In the genomic region with DNA sequence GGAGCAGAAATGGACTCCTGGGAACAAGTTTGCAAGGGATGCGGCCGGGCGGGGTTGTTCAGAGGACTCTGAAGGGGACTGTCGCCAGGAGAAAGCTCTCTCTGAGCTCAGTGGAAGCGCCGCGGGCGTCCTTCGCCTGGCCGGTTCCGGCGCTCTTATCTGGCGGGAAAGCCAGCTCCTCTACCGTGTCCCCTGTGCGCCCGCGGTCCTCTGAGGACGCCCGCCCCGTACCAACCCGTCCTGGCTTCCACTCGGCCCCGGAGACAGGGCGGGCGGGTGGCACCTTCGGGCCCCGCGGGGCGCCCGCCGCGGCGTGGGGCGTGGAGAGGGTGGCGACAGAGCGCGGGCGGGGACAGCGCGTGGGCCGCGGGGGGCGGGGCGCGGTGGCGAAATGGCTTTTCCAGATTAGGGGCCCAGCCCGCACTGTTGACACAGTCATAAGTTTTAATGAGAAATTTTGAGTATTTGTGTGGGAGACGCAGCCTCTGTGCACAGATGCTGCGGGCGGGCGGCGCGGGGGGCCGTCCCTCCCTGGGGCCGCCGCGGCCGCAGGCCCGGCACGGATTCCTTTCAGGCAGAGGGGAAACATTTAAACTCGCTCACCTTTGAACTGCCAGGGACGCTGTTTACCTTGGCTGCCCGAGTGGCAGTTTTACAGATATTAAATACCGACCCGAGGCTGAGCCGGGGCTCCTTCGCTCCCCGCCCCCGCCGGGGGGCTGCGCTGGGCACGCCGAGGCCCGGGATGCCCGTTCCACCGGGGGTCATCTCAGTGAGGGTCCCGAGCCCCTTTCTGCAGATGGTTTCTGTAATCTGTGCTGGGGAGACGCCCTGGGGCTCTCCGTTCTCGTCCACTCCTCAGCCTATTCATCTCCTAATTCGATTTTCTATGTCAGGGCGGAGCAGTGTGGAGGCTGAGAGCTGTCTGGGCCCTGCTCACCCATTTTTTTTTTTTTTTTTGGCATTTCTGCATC, we compare ENCODE assay signal across 8 cellular contexts.
A peak's percentile ranks its signal among the peaks of the same experiment; 100 is the strongest.
DNase-seq lines count a peak whose midpoint lies in the region; ATAC-seq, FAIRE-seq and TF ChIP-seq lines count a peak whose summit lies in the region.

No MANE protein-coding gene starts in this region.

- RAD21 ChIA-PET in GM12878 (lab: Charles Lee; ENCODE audit: unreplicated experiment): interaction anchor here (1.1 kb wide), 1 partner anchor 70 kb away, joined by 3 read pairs; a partner anchor contains a TSS

- intact Hi-C loops in GM12878 (cut with micrococcal nuclease; ENCODE audit: unreplicated experiment): no loop called here

- H3K4me3 ChIP-seq in GM12878 (no peak overlapping the region), liver (ENCODE audit: low read depth in 1 of 3, low read length in 3 of 3) (peak overlapping the region; percentile 47 to 63 (median 60))

- no peak overlapping the region for H2AFZ ChIP-seq in GM12878 (ENCODE audit: control insufficient read depth, low read depth, low read length)

- SMC1A ChIA-PET in GM12878 (lab: Charles Lee; ENCODE audit: uncharacterized antibody, unreplicated experiment): no interaction called here

- H3K4me2 ChIP-seq in GM12878 (ENCODE audit: control insufficient read depth, insufficient read depth): 0 out of 2 replicates have a peak overlapping the region, but pooled peaks have one; percentile 30

- H3K9me3 ChIP-seq in GM12878 (replicated peaks; ENCODE audit: control insufficient read depth, insufficient read depth, low read length): no peaks in the 10 kb centered on the region; the same call in 2 of the 3 replicates
- no peaks in the 10 kb centered on the region for H3K9me3 ChIP-seq in liver (ENCODE audit: control insufficient read depth in 4 of 4, low read length in 3 of 4)

- BruUV-seq in GM12878 (replicated peaks; lab: Mats Ljungman, UMichigan): no TSS peak

- H3K27me3 ChIP-seq in GM12878 (replicated peaks in 1 of 2; ENCODE audit: control insufficient read depth in 2 of 2, insufficient read depth in 2 of 2, low read length in 1 of 2): peaks cover 13 to 23% of the 10 kb centered on the region in 2 experiments
- no peaks in the 10 kb centered on the region for H3K27me3 ChIP-seq in liver (ENCODE audit: control insufficient read depth in 4 of 4, insufficient read depth in 4 of 4, low read length in 3 of 4)

- H3K9ac ChIP-seq in GM12878 (ENCODE audit: control insufficient read depth, insufficient read depth, low read length) (no peak overlapping the region), liver (ENCODE audit: low read depth in 1 of 2, low read length in 2 of 2) (peak overlapping the region in 1 of 2 donors; percentile 53)

- no peaks in the 10 kb centered on the region for H4K20me1 ChIP-seq in GM12878 (ENCODE audit: control insufficient read depth, insufficient read depth)

- TF ChIP-seq CTCF in GM10248 (IDR thresholded peaks at IDR 0.05; ENCODE audit: control extremely low read depth, extremely low read depth, low read depth, missing control alignments) (no peak), GM12878 (IDR thresholded peaks at IDR 0.05 in 2 of 3, conservative IDR thresholded peaks at IDR 0.05 in 1 of 3; ENCODE audit: control insufficient read depth in 2 of 3, extremely low read depth in 1 of 3, insufficient read depth in 1 of 3, low read depth in 3 of 3, low read length in 3 of 3) (no peak), liver (IDR thresholded peaks at IDR 0.05; ENCODE audit: low read depth, low read length, missing input control) (no peak)

- DNase-seq in GM10248 (ENCODE audit: extremely low spot score): peak; percentile 39
- peak; percentile 62 for DNase-seq in NCI-H2227 (lab: John Stamatoyannopoulos, UW; ENCODE audit: unreplicated experiment)
- no peak for DNase-seq in GM12878 (ENCODE audit: low read depth, low spot score)
- peak; percentile 24 to 38 for DNase-seq in stimulated activated CD8-positive, alpha-beta memory T cell treated with anti-CD3 and anti-CD28 coated beads, Interleukin-15, amount 100 ng/mL, for 48 hours (ENCODE audit: low read depth in 2 of 2)
- DNase-seq in SIG-M5 treated with dmso at 0.1 percent for 504 hours (lab: John Stamatoyannopoulos, UW; ENCODE audit: unreplicated experiment): no peak

- ATAC-seq in GM12878 (no peak; the same call in none of the 3 replicates), HG02642 (IDR thresholded peaks at IDR 0.05; ENCODE audit: poor library complexity, unreplicated experiment) (no peak), GM18870 (IDR thresholded peaks at IDR 0.05; ENCODE audit: unreplicated experiment) (no peak)

- H3K36me3 ChIP-seq in GM12878 (ENCODE audit: control insufficient read depth in 2 of 2, insufficient read depth in 2 of 2, low read length in 1 of 2): no peaks in the 10 kb centered on the region
- H3K36me3 ChIP-seq in liver (ENCODE audit: control insufficient read depth in 4 of 4, insufficient read depth in 3 of 4, low read depth in 1 of 4, low read length in 3 of 4): no peaks in the 10 kb centered on the region

- TF ChIP-seq POLR2A in GM12878 (IDR thresholded peaks at IDR 0.05; ENCODE audit: low read depth, low read length): no peak

- POLR2A ChIA-PET in GM10248 (lab: Yijun Ruan, JAX): no interaction called here
- POLR2A ChIA-PET in GM12878 (lab: Charles Lee): no interaction called here

- in situ Hi-C loops in GM12878 (cut with MboI): no loop called here

- TF ChIP-seq RAD21 in GM12878 (IDR thresholded peaks at IDR 0.05; ENCODE audit: insufficient read depth, low read depth, low read length): no peak
- no peak for TF ChIP-seq RAD21 in liver (IDR thresholded peaks at IDR 0.05)

- CTCF ChIA-PET in GM10248 (lab: Yijun Ruan, JAX): interaction anchor here (0.9 to 1.6 kb wide), 3 partner anchors 10 to 329 kb away, joined by 3 to 6 read pairs (median 6); a partner anchor contains a TSS
- CTCF ChIA-PET in GM12878 (lab: Yijun Ruan, JAX): no interaction called here

- no peak for FAIRE-seq in GM12878 (lab: Jason Lieb, UNC)

- no peak overlapping the region for H3K27ac ChIP-seq in GM12878 (ENCODE audit: control insufficient read depth, insufficient read depth)
- peak overlapping the region; percentile 75 to 89 for H3K27ac ChIP-seq in liver (ENCODE audit: low read depth in 1 of 2, low read length in 2 of 2)

- no peaks in the 10 kb centered on the region for H3K79me2 ChIP-seq in GM12878 (ENCODE audit: control insufficient read depth, insufficient read depth, low read length)

- 4% methylated on average over 57 of the region's 82 CpGs for WGBS in GM12878 (ENCODE audit: insufficient coverage, insufficient replicate concordance, low lambda C conversion rate, missing lambda C conversion rate)
- WGBS in liver: 1% methylated on average over 82 of the region's 82 CpGs

- H3K4me1 ChIP-seq in GM12878 (ENCODE audit: control insufficient read depth, insufficient read depth, low read length) (no peaks in the 10 kb centered on the region), liver (ENCODE audit: control insufficient read depth in 4 of 4, insufficient read depth in 4 of 4, low read length in 3 of 4) (peaks cover 14 to 31% (median 19%) of the 10 kb centered on the region in 4 donors)

- TF ChIP-seq EP300 in GM12878 (IDR thresholded peaks at IDR 0.05; ENCODE audit: borderline replicate concordance in 1 of 2, control insufficient read depth in 1 of 2, low read depth in 2 of 2, low read length in 2 of 2): no peak

TF ChIP-seq in GM12878, 131 proteins besides CTCF, POLR2A, EP300 and RAD21:
- TF ChIP-seq SUZ12 (IDR thresholded peaks at IDR 0.05; ENCODE audit: unreplicated experiment) (peak; percentile 64), EGR1 (IDR thresholded peaks at IDR 0.05; ENCODE audit: borderline replicate concordance in 1 of 2, low read depth in 2 of 2, low read length in 2 of 2) (0 out of 3 replicates have a peak, but pooled peaks of 1 of the 2 experiments have one; percentile 23), STAT3 (IDR thresholded peaks at IDR 0.05; ENCODE audit: low read depth, low read length) (no peak)
- TF ChIP-seq, protein P1, sequence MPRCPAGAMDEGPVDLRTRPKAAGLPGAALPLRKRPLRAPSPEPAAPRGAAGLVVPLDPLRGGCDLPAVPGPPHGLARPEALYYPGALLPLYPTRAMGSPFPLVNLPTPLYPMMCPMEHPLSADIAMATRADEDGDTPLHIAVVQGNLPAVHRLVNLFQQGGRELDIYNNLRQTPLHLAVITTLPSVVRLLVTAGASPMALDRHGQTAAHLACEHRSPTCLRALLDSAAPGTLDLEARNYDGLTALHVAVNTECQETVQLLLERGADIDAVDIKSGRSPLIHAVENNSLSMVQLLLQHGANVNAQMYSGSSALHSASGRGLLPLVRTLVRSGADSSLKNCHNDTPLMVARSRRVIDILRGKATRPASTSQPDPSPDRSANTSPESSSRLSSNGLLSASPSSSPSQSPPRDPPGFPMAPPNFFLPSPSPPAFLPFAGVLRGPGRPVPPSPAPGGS (IDR thresholded peaks at IDR 0.05; ENCODE audit: borderline replicate concordance, insufficient read depth, low read depth, low read length, poor library complexity, severe bottlenecking): peak; percentile 50

TF ChIP-seq in liver, 16 proteins besides CTCF, POLR2A, EP300 and RAD21:
- TF ChIP-seq RXRA (IDR thresholded peaks at IDR 0.05) (peak in 1 of 2 donors; percentile 52), HNF4G (IDR thresholded peaks at IDR 0.05) (no peak), FOXA1 (IDR thresholded peaks at IDR 0.05) (no peak), FOXA2 (IDR thresholded peaks at IDR 0.05) (peak; percentile 71), JUND (IDR thresholded peaks at IDR 0.05) (peak in 1 of 2 donors; percentile 9), HNF4A (conservative IDR thresholded peaks at IDR 0.05) (peak in 1 of 2 donors; percentile 12), TAF1 (conservative IDR thresholded peaks at IDR 0.05) (no peak), SP1 (IDR thresholded peaks at IDR 0.05) (peak; percentile 32), YY1 (IDR thresholded peaks at IDR 0.05) (peak; percentile 40), NR2F2 (IDR thresholded peaks at IDR 0.05) (no peak)

Comparison
In these comparisons a context has a peak if more than half of its experiments do, and no peak if none do; other contexts are left out.
1. DNase-seq: peak in GM10248 (single experiment), NCI-H2227 (single experiment) and stimulated activated CD8-positive, alpha-beta memory T cell treated with anti-CD3 and anti-CD28 coated beads, Interleukin-15, amount 100 ng/mL, for 48 hours (2 of 2); none in GM12878 (single experiment) and SIG-M5 treated with dmso at 0.1 percent for 504 hours (single experiment).